ENCODE assay signal across 30 cellular contexts in genomic region chr13:109371066-109371465, GRCh38.
"Had no signal": no experiment of that assay in that cellular context is flagged by ENCODE, and none has a peak within 500 bp of the region (broad histone marks: within the 10 kb centered on the region; RNA-seq: fewer than 3 reads in every experiment).

No MANE protein-coding gene starts in this region.

- H3K9me3 ChIP-seq: heart right ventricle had no signal

- H3K27ac Mint-ChIP-seq: activated B cell treated with CpG ODN at 0.5 μM for 24 hours; activated CD8-positive, alpha-beta T cell treated with anti-CD3 and anti-CD28 coated beads for 36 hours; activated naive CD8-positive, alpha-beta T cell; activated T-helper 17 cell treated with anti-CD3 and anti-CD28 coated beads, Interleukin-2, amount 50 U/mL, for 72 hours; effector memory CD8-positive, alpha-beta T cell; T-helper 17 cell; T-helper 2 cell treated with Interferon-gamma antibody and Interleukin-4, amounts not matched to agents 5 μg/mL and 100 μg/mL, for 36 hours had no signal

- H3K4me3 ChIP-seq: heart right ventricle had no signal

- DNase-seq: activated B cell treated with CpG ODN at 0.5 μM for 24 hours; activated CD4-positive, alpha-beta T cell treated with anti-CD3 and anti-CD28 coated beads for 48 hours; activated CD4-positive, alpha-beta T cell treated with anti-CD3 and anti-CD28 coated beads, Interleukin-2, amount 50 U/mL, for 1 hour; activated CD4-positive, alpha-beta T cell treated with anti-CD3 and anti-CD28 coated beads, Interleukin-2, amount 50 U/mL, for 48 hours; activated CD8-positive, alpha-beta memory T cell treated with anti-CD3 and anti-CD28 coated beads for 24 hours; activated CD8-positive, alpha-beta T cell treated with anti-CD3 and anti-CD28 coated beads for 36 hours; activated effector memory CD4-positive, alpha-beta T cell treated with Interleukin-2 at 50 U/mL for 16 hours; activated gamma-delta T cell treated with Interleukin-2 at 50 U/mL for 16 hours; activated naive CD4-positive, alpha-beta T cell treated with anti-CD3 and anti-CD28 coated beads, Interleukin-2, amount 50 U/mL, for 16 hours; activated naive CD4-positive, alpha-beta T cell treated with Interleukin-2 at 50 U/mL for 16 hours; activated T-cell treated with anti-CD3 and anti-CD28 coated beads, Interleukin-2, amount 50 U/mL, for 4 hours; amniotic stem cell; anterior cingulate cortex; brain microvascular endothelial cell; cortex of kidney; dermis blood vessel endothelial cell; effector CD4-positive, alpha-beta T cell; effector memory CD8-positive, alpha-beta T cell; foreskin fibroblast; heart right ventricle; T-helper 1 cell; T-helper 17 cell; T1000; WERI-Rb-1 had no signal

- H3K4me1 Mint-ChIP-seq: activated B cell treated with CpG ODN at 0.5 μM for 24 hours; activated T-helper 17 cell treated with anti-CD3 and anti-CD28 coated beads, Interleukin-2, amount 50 U/mL, for 72 hours; central memory CD8-positive, alpha-beta T cell had no signal

- H3K27me3 ChIP-seq: brain microvascular endothelial cell had no signal

- H3K27ac ChIP-seq: brain microvascular endothelial cell, epithelial cell of prostate, heart right ventricle, WERI-Rb-1 had no signal

- H3K4me3 Mint-ChIP-seq: activated B cell treated with CpG ODN at 0.5 μM for 24 hours; activated CD8-positive, alpha-beta T cell treated with anti-CD3 and anti-CD28 coated beads for 36 hours; activated naive CD8-positive, alpha-beta T cell; activated T-cell treated with anti-CD3 and anti-CD28 coated beads, Interleukin-2, amount 50 U/mL, for 4 hours; activated T-helper 17 cell treated with anti-CD3 and anti-CD28 coated beads, Interleukin-2, amount 50 U/mL, for 72 hours; central memory CD8-positive, alpha-beta T cell; effector memory CD8-positive, alpha-beta T cell; T-helper 17 cell; T-helper 2 cell treated with Interferon-gamma antibody and Interleukin-4, amounts not matched to agents 5 μg/mL and 100 μg/mL, for 36 hours had no signal

- ATAC-seq: activated CD4-positive, CD25-positive, alpha-beta regulatory T cell treated with anti-CD3 and anti-CD28 coated beads, Interleukin-2, amount 50 U/mL, for 24 hours; activated CD8-positive, alpha-beta T cell treated with anti-CD3 and anti-CD28 coated beads for 36 hours; activated T-cell treated with anti-CD3 and anti-CD28 coated beads, Interleukin-2, amount 50 U/mL, for 4 hours; activated T-helper 17 cell treated with anti-CD3 and anti-CD28 coated beads, Interleukin-2, amount 50 U/mL, for 72 hours; effector memory CD8-positive, alpha-beta T cell; heart right ventricle; T-helper 17 cell had no signal

- H3K4me1 ChIP-seq: heart right ventricle had no signal

- H3K9me3 Mint-ChIP-seq: activated B cell treated with CpG ODN at 0.5 μM for 24 hours; activated CD8-positive, alpha-beta T cell treated with anti-CD3 and anti-CD28 coated beads for 36 hours; activated T-helper 17 cell treated with anti-CD3 and anti-CD28 coated beads, Interleukin-2, amount 50 U/mL, for 72 hours; T-helper 2 cell treated with Interferon-gamma antibody and Interleukin-4, amounts not matched to agents 5 μg/mL and 100 μg/mL, for 36 hours had no signal

- H3K27me3 Mint-ChIP-seq: activated B cell treated with CpG ODN at 0.5 μM for 24 hours; activated CD8-positive, alpha-beta T cell treated with anti-CD3 and anti-CD28 coated beads for 36 hours; central memory CD8-positive, alpha-beta T cell had no signal

- H3K36me3 ChIP-seq: brain microvascular endothelial cell, heart right ventricle, WERI-Rb-1 had no signal

- H3K36me3 Mint-ChIP-seq: activated naive CD8-positive, alpha-beta T cell had no signal
